In the genomic region with DNA sequence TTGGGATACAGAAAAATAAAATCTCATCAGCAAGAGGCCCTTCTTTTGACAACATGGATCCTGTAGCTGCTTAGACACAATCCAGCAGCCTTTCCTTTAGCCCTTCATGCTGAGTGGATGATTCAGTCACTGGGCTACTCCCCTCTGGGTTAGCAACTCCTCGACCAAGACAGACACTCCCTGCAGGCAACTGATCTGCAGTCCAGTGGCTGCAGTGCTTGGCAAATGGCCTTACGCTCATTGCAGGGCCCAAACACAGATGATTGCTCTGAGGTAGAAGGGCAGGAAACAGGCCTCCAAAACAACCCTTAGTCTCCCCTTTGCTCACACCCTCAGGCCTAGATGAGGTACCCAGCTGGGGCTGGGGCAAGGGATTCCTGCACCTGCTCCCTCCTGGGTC, we compare ENCODE assay signal across 20 cellular contexts.
"Had no signal": no experiment of that assay in that cellular context is flagged by ENCODE, and none has a peak within 500 bp of the region (broad histone marks: within the 10 kb centered on the region; RNA-seq: fewer than 3 reads in every experiment).

No MANE protein-coding gene starts in this region.

- DNase-seq: cortex of kidney; effector memory CD8-positive, alpha-beta T cell; erythroblast; kidney glomerular epithelial cell; left colon; left ventricle myocardium superior; lower lobe of right lung; mucosa of descending colon; naive B cell; pancreas; retina; right lobe of liver; small intestine; stimulated activated CD4-positive, alpha-beta T cell treated with anti-CD3 and anti-CD28 coated beads, Interleukin-15, amount 100 ng/mL, for 24 hours; stimulated activated CD4-positive, alpha-beta T cell treated with anti-CD3 and anti-CD28 coated beads, Interleukin-2, amount 100 ng/mL, for 48 hours; stimulated activated naive B cell treated with anti-CD40 and anti-IgM and Interleukin-4, amounts not matched to agents 10 μg/mL and 1 μg/mL and 100 μg/mL, for 72 hours; upper lobe of left lung had no signal

- H3K9me3 ChIP-seq: lower lobe of right lung, mucosa of descending colon, neutrophil, right lobe of liver had no signal

- H3K27me3 ChIP-seq: neutrophil, right lobe of liver, tibial nerve, upper lobe of left lung had no signal

- H3K4me1 ChIP-seq: lower lobe of right lung, pancreas, right lobe of liver, tibial nerve, upper lobe of left lung had no signal

- H3K27ac ChIP-seq: lower lobe of right lung, neutrophil, pancreas, right lobe of liver, thoracic aorta, tibial nerve, upper lobe of left lung had no signal

- H3K4me3 ChIP-seq: lower lobe of right lung, mucosa of descending colon, pancreas, right lobe of liver, thoracic aorta, tibial nerve, upper lobe of left lung had no signal

- H3K36me3 ChIP-seq: lower lobe of right lung, neutrophil, pancreas, right lobe of liver, thoracic aorta, tibial nerve, upper lobe of left lung had no signal
